8 cellular contexts compared by ENCODE assay signal in the genomic region with DNA sequence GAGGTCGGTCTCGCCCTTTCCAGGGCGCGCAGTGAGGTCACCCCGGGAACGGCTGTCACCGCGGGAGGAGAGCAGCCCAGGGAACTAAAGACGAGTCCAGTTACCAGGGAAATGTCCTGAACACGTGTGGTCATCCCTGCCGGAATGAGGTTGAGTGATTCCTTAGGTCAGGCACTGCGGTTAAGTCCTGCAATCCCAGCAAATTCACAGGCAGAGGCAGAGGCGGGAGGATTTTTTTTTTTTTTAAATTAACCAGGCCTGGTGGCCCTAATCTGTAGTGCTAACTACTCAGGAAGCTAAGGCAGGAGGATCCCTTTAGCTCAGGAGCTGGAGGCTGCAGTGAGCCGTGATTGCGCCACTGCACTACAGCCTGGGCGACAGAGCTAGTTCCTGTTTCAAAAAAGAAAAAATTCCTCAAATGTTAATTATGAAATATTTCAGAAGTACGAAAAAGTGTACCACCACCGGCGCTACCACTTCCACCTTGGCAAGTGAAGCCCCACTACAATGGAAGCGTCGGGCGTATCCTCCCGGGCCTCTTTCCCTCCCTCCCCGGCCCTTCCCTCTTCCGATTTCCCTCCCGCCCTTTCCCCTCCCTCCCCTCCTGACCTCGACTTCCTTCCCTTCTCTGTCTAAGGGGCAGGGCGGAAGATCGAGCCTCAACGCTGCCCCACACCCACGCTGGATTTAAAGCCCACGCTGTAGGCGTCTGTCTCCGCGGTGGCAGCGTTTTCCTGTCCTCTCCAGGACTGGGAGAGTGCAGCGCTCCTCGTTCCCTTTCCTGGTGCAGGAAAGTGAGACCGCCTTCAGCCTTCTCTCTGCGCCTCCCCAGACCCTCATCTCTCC. TPM values are rescaled to one million over a fixed set of nuclear protein-coding genes. Genes with fewer than 3 reads are reported as not detected.
DNase-seq lines count a peak whose midpoint lies in the region; ATAC-seq and TF ChIP-seq lines count a peak whose summit lies in the region.

No MANE protein-coding gene starts in this region.

- H3K4me1 ChIP-seq in left lung, result peaks cover 0 to 51% of the 10 kb centered on the region in 2 donors

- CTCF ChIA-PET in activated CD4-positive, alpha-beta T cell treated with anti-CD3 and anti-CD28 coated beads for 36 hours (lab: Charles Lee), result interaction anchor here (0.5 to 1.5 kb wide), 5 partner anchors 10 to 418 kb away, joined by 3 to 5 read pairs (median 3); a partner anchor contains a TSS

- peaks cover 0 to 21% of the 10 kb centered on the region in 2 donors for H3K27me3 ChIP-seq in left lung

- H3K9me3 ChIP-seq in left lung, result peaks cover 0 to 4% of the 10 kb centered on the region in 2 donors

- peak overlapping the region; percentile 20 to 40 for H3K4me3 ChIP-seq in left lung

- no peak for TF ChIP-seq CTCF in left lung (IDR thresholded peaks at IDR 0.05)

- POLR2A ChIA-PET in activated CD4-positive, alpha-beta T cell treated with anti-CD3 and anti-CD28 coated beads for 36 hours (lab: Charles Lee), result interaction anchor here (0.8 kb wide), 1 partner anchor 28 kb away, joined by 3 read pairs; no protein-coding TSS in a partner anchor

- peaks cover 27% of the 10 kb centered on the region for H3K4me1 Mint-ChIP-seq in activated CD4-positive, alpha-beta T cell treated with anti-CD3 and anti-CD28 coated beads for 36 hours
- H3K4me1 Mint-ChIP-seq in stimulated activated naive CD8-positive, alpha-beta T cell treated with anti-CD3 and anti-CD28 coated beads, Interleukin-15, amount 100 ng/mL, for 72 hours, result peaks cover 42% of the 10 kb centered on the region

- peaks cover 2% of the 10 kb centered on the region for H3K27me3 Mint-ChIP-seq in activated CD4-positive, alpha-beta T cell treated with anti-CD3 and anti-CD28 coated beads for 36 hours
- H3K27me3 Mint-ChIP-seq in stimulated activated naive CD8-positive, alpha-beta T cell treated with anti-CD3 and anti-CD28 coated beads, Interleukin-15, amount 100 ng/mL, for 72 hours, result peaks cover 33% of the 10 kb centered on the region

- H3K27ac Mint-ChIP-seq in activated CD4-positive, alpha-beta T cell treated with anti-CD3 and anti-CD28 coated beads for 36 hours, result peak overlapping the region; percentile 71
- H3K27ac Mint-ChIP-seq in stimulated activated naive CD8-positive, alpha-beta T cell treated with anti-CD3 and anti-CD28 coated beads, Interleukin-15, amount 100 ng/mL, for 72 hours, result peak overlapping the region; percentile 52 to 78

- intact Hi-C loops in activated CD4-positive, alpha-beta T cell treated with anti-CD3 and anti-CD28 coated beads for 36 hours (cut with DNase I, micrococcal nuclease), result loop anchor here in 1 of 2 experiments (2.0 kb wide), 1 partner anchor 33 kb away; no protein-coding TSS in a partner anchor
- intact Hi-C loops in left lung (cut with DNase I), result no loop called here

- ATAC-seq in activated CD4-positive, alpha-beta T cell treated with anti-CD3 and anti-CD28 coated beads for 36 hours, result peak; percentile 70
- ATAC-seq in left lung (peak; percentile 86), HG03280 (IDR thresholded peaks at IDR 0.05; ENCODE audit: unreplicated experiment) (no peak)
- peak; percentile 73 for ATAC-seq in stimulated activated naive CD8-positive, alpha-beta T cell treated with anti-CD3 and anti-CD28 coated beads, Interleukin-15, amount 100 ng/mL, for 72 hours

- H3K36me3 Mint-ChIP-seq in activated CD4-positive, alpha-beta T cell treated with anti-CD3 and anti-CD28 coated beads for 36 hours (ENCODE audit: low read depth), result peaks cover 2% of the 10 kb centered on the region

- peak overlapping the region; percentile 55 to 93 for H3K27ac ChIP-seq in left lung

- peaks cover 0 to 10% of the 10 kb centered on the region in 2 donors for H3K36me3 ChIP-seq in left lung

- peak overlapping the region; percentile 73 for H3K4me3 Mint-ChIP-seq in activated CD4-positive, alpha-beta T cell treated with anti-CD3 and anti-CD28 coated beads for 36 hours
- peak overlapping the region; percentile 90 to 94 for H3K4me3 Mint-ChIP-seq in stimulated activated naive CD8-positive, alpha-beta T cell treated with anti-CD3 and anti-CD28 coated beads, Interleukin-15, amount 100 ng/mL, for 72 hours

- DNase-seq in activated CD4-positive, alpha-beta T cell treated with anti-CD3 and anti-CD28 coated beads for 36 hours, result peak; percentile 40
- DNase-seq in activated CD4-positive, alpha-beta T cell treated with anti-CD3 and anti-CD28 coated beads for 1 hour, result no peak
- DNase-seq in T-helper 2 cell, result peak in 3 of 5 experiments; percentile 24 to 35 (median 27)
- peak; percentile 34 to 49 for DNase-seq in dermis microvascular lymphatic vessel endothelial cell (ENCODE audit: low read depth in 2 of 2)
- DNase-seq in left lung, result peak; percentile 89 to 90
- DNase-seq in stimulated activated naive CD8-positive, alpha-beta T cell treated with anti-CD3 and anti-CD28 coated beads, Interleukin-15, amount 100 ng/mL, for 72 hours, result no peak
- no peak for DNase-seq in NCI-H146 (lab: John Stamatoyannopoulos, UW)

- H3K9me3 Mint-ChIP-seq in activated CD4-positive, alpha-beta T cell treated with anti-CD3 and anti-CD28 coated beads for 36 hours (ENCODE audit: low read depth), result peaks cover 3% of the 10 kb centered on the region
- peaks cover 7 to 9% of the 10 kb centered on the region in 2 donors for H3K9me3 Mint-ChIP-seq in stimulated activated naive CD8-positive, alpha-beta T cell treated with anti-CD3 and anti-CD28 coated beads, Interleukin-15, amount 100 ng/mL, for 72 hours

RNA-seq across cellular contexts. Expression of a gene that starts 27.3 kb away (rescaled TPM):
- 10 to 100 TPM; 63.7 to 67.9 TPM for total RNA-seq in activated CD4-positive, alpha-beta T cell treated with anti-CD3 and anti-CD28 coated beads for 36 hours
- total RNA-seq in dermis microvascular lymphatic vessel endothelial cell (54.1 and 55.7 TPM in 2 replicates), left lung (10 to 100 TPM; 53.2 to 92.7 TPM)

Comparison
In these comparisons a context has a peak if more than half of its experiments do, and no peak if none do; other contexts are left out.
1. DNase-seq: peak in activated CD4-positive, alpha-beta T cell treated with anti-CD3 and anti-CD28 coated beads for 36 hours (single experiment), T-helper 2 cell (3 of 5), dermis microvascular lymphatic vessel endothelial cell (2 of 2) and left lung (2 of 2); none in activated CD4-positive, alpha-beta T cell treated with anti-CD3 and anti-CD28 coated beads for 1 hour (single experiment), stimulated activated naive CD8-positive, alpha-beta T cell treated with anti-CD3 and anti-CD28 coated beads, Interleukin-15, amount 100 ng/mL, for 72 hours (0 of 2) and NCI-H146 (single experiment).